Comparison of ENCODE assay signal across 9 cellular contexts in genomic region chr4:139619644-139620043, GRCh38. TPM values are rescaled to one million over a fixed set of nuclear protein-coding genes. Genes with fewer than 3 reads are reported as not detected.
A peak's percentile ranks its signal among the peaks of the same experiment; 100 is the strongest.
DNase-seq lines count a peak whose midpoint lies in the region; ATAC-seq and TF ChIP-seq lines count a peak whose summit lies in the region.
"Had no signal": no experiment of that assay in that cellular context is flagged by ENCODE, and none has a peak within 500 bp of the region (broad histone marks: within the 10 kb centered on the region; RNA-seq: fewer than 3 reads in every experiment).

No MANE protein-coding gene starts in this region.

- H3K27me3 Mint-ChIP-seq in activated T-helper 2 cell treated with anti-CD3 and anti-CD28 coated beads, Interferon-gamma antibody, Interleukin-2, Interleukin-4, amounts not matched to agents 10 μg/mL and 5 μg/mL and 100 μg/mL, durations not matched to agents 14 hours and 24 hours and 36 hours (ENCODE audit: low read depth) = peaks cover 11% of the 10 kb centered on the region

- POLR2A ChIA-PET in PC-9 (lab: Charles Lee; ENCODE audit: unreplicated experiment) = no interaction called here

- no peak overlapping the region for H3K27ac Mint-ChIP-seq in activated T-helper 2 cell treated with anti-CD3 and anti-CD28 coated beads, Interferon-gamma antibody, Interleukin-2, Interleukin-4, amounts not matched to agents 10 μg/mL and 5 μg/mL and 100 μg/mL, durations not matched to agents 14 hours and 24 hours and 36 hours

- no peaks in the 10 kb centered on the region for H3F3A ChIP-seq in PC-9 (ENCODE audit: insufficient read depth, low read depth)

- H3K36me3 ChIP-seq in cardiac muscle cell (no peaks in the 10 kb centered on the region), PC-9 (ENCODE audit: low read depth) (no peaks in the 10 kb centered on the region), aorta (ENCODE audit: control insufficient read depth in 1 of 2, insufficient read depth in 2 of 2, low read length in 1 of 2) (no peaks in the 10 kb centered on the region)

- no peaks in the 10 kb centered on the region for H3K4me1 Mint-ChIP-seq in activated T-helper 2 cell treated with anti-CD3 and anti-CD28 coated beads, Interferon-gamma antibody, Interleukin-2, Interleukin-4, amounts not matched to agents 10 μg/mL and 5 μg/mL and 100 μg/mL, durations not matched to agents 14 hours and 24 hours and 36 hours (ENCODE audit: low read depth)
- H3K4me1 Mint-ChIP-seq: central memory CD8-positive, alpha-beta T cell had no signal

- H3K4me3 Mint-ChIP-seq in activated T-helper 2 cell treated with anti-CD3 and anti-CD28 coated beads, Interferon-gamma antibody, Interleukin-2, Interleukin-4, amounts not matched to agents 10 μg/mL and 5 μg/mL and 100 μg/mL, durations not matched to agents 14 hours and 24 hours and 36 hours (ENCODE audit: low read depth) = no peak overlapping the region
- H3K4me3 Mint-ChIP-seq: central memory CD8-positive, alpha-beta T cell had no signal

- H3K27me3 ChIP-seq in cardiac muscle cell (no peaks in the 10 kb centered on the region), PC-9 (ENCODE audit: insufficient read depth, low read depth) (no peaks in the 10 kb centered on the region), aorta (ENCODE audit: control insufficient read depth in 1 of 2, insufficient read depth in 2 of 2, low read length in 1 of 2) (no peaks in the 10 kb centered on the region)

- H3K4me2 ChIP-seq in PC-9 = no peak overlapping the region

- H3K4me1 ChIP-seq in cardiac muscle cell (ENCODE audit: low read depth) (no peaks in the 10 kb centered on the region), PC-9 (replicated peaks; ENCODE audit: insufficient read depth) (no peaks in the 10 kb centered on the region), aorta (ENCODE audit: control insufficient read depth in 1 of 2, insufficient read depth in 2 of 2, low read length in 2 of 2) (no peaks in the 10 kb centered on the region)

- no peak overlapping the region for H3K4me3 ChIP-seq in cardiac muscle cell
- H3K4me3 ChIP-seq in PC-9 = no peak overlapping the region
- H3K4me3 ChIP-seq in fibroblast of villous mesenchyme (ENCODE audit: low read depth, low read length) = no peak overlapping the region
- H3K4me3 ChIP-seq in aorta (ENCODE audit: low read length in 2 of 2) = no peak overlapping the region

- H3K27ac ChIP-seq in cardiac muscle cell (no peak overlapping the region), PC-9 (no peak overlapping the region), aorta (ENCODE audit: low read depth in 1 of 2, low read length in 2 of 2) (no peak overlapping the region)

- H3K9me3 Mint-ChIP-seq in activated T-helper 2 cell treated with anti-CD3 and anti-CD28 coated beads, Interferon-gamma antibody, Interleukin-2, Interleukin-4, amounts not matched to agents 10 μg/mL and 5 μg/mL and 100 μg/mL, durations not matched to agents 14 hours and 24 hours and 36 hours = no peaks in the 10 kb centered on the region
- H3K9me3 Mint-ChIP-seq: central memory CD8-positive, alpha-beta T cell had no signal

- no peaks in the 10 kb centered on the region for H3K9me2 ChIP-seq in PC-9 (ENCODE audit: insufficient read depth)

- H3K9me3 ChIP-seq in cardiac muscle cell (ENCODE audit: low read depth) (no peaks in the 10 kb centered on the region), PC-9 (ENCODE audit: insufficient read depth, low read depth) (no peaks in the 10 kb centered on the region), aorta (ENCODE audit: control insufficient read depth, low read length) (no peaks in the 10 kb centered on the region)

- no peaks in the 10 kb centered on the region for H3K79me2 ChIP-seq in PC-9 (ENCODE audit: low read depth)

- CTCF ChIA-PET in PC-9 (lab: Charles Lee) = interaction anchor here (0.7 to 1.2 kb wide), 2 partner anchors 26 to 30 kb away, joined by 3 read pairs; no protein-coding TSS in a partner anchor

- peak; percentile 62 for TF ChIP-seq CTCF in cardiac muscle cell (IDR thresholded peaks at IDR 0.05; ENCODE audit: low read depth, low read length)
- peak; percentile 69 for TF ChIP-seq CTCF in PC-9 (conservative IDR thresholded peaks at IDR 0.05)
- TF ChIP-seq CTCF in fibroblast of villous mesenchyme (IDR thresholded peaks at IDR 0.05; ENCODE audit: insufficient read depth, low read depth, low read length) = peak; percentile 66

- 94% methylated on average over 5 of the region's 5 CpGs for WGBS in aorta, 2 donors

- H3K36me3 Mint-ChIP-seq in activated T-helper 2 cell treated with anti-CD3 and anti-CD28 coated beads, Interferon-gamma antibody, Interleukin-2, Interleukin-4, amounts not matched to agents 10 μg/mL and 5 μg/mL and 100 μg/mL, durations not matched to agents 14 hours and 24 hours and 36 hours (ENCODE audit: low read depth) = no peaks in the 10 kb centered on the region

- no TSS peak for BruUV-seq in PC-9 (replicated peaks; lab: Mats Ljungman, UMichigan)

- H2AFZ ChIP-seq in PC-9 = no peak overlapping the region

- intact Hi-C loops in cardiac septum (cut with DNase I) = no loop called here
- intact Hi-C loops in PC-9 (cut with micrococcal nuclease; ENCODE audit: unreplicated experiment) = no loop called here
- intact Hi-C loops in aorta (cut with DNase I) = no loop called here
- intact Hi-C loops in activated T-helper 2 cell treated with anti-CD3 and anti-CD28 coated beads, Interferon-gamma antibody, Interleukin-2, Interleukin-4, amounts not matched to agents 10 μg/mL and 5 μg/mL and 100 μg/mL, durations not matched to agents 14 hours and 24 hours and 36 hours (cut with micrococcal nuclease) = loop anchor here (1.0 kb wide), 1 partner anchor 32 kb away; no protein-coding TSS in a partner anchor

- ATAC-seq in HG02852 (IDR thresholded peaks at IDR 0.05; ENCODE audit: unreplicated experiment) = peak; percentile 54
- no peak for ATAC-seq in aorta (ENCODE audit: low FRiP score)
- no peak for ATAC-seq in GM21526 (IDR thresholded peaks at IDR 0.05; ENCODE audit: low FRiP score, unreplicated experiment)

- H4K20me1 ChIP-seq in PC-9 (ENCODE audit: insufficient read depth) = no peaks in the 10 kb centered on the region

- DNase-seq in cardiac muscle cell (ENCODE audit: low read depth in 1 of 2, low spot score in 1 of 2) (peak; percentile 23 to 50), cardiac septum (ENCODE audit: low spot score) (no peak), PC-9 (peak in 1 of 2 experiments; percentile 42), fibroblast of villous mesenchyme (ENCODE audit: low read depth) (no peak), aorta (no peak)
- no peak for DNase-seq in activated T-helper 2 cell treated with anti-CD3 and anti-CD28 coated beads, Interferon-gamma antibody, Interleukin-2, Interleukin-4, amounts not matched to agents 10 μg/mL and 5 μg/mL and 100 μg/mL, durations not matched to agents 14 hours and 24 hours and 36 hours (ENCODE audit: low spot score)

RNA-seq across cellular contexts. Expression of gene MGST2, which starts 46.0 kb away (rescaled TPM):
- total RNA-seq in cardiac muscle cell (36.5 and 57.1 TPM in 2 replicates), cardiac septum (90.7 TPM), PC-9 (2021) (53.7 and 81.8 TPM in 2 replicates), fibroblast of villous mesenchyme (8.7 and 16.8 TPM in 2 replicates), aorta (10 to 100 TPM; 41.3 to 48.7 TPM)
- polyA plus RNA-seq in cardiac muscle cell (66.9 and 90.8 TPM in 2 replicates), aorta (10 to 100 TPM; 36.0 to 48.0 TPM)
- total RNA-seq in activated T-helper 2 cell treated with anti-CD3 and anti-CD28 coated beads, Interferon-gamma antibody, Interleukin-2, Interleukin-4, amounts not matched to agents 10 μg/mL and 5 μg/mL and 100 μg/mL, durations not matched to agents 14 hours and 24 hours and 36 hours = 29.5 and 32.5 TPM in 2 replicates

Comparison
In these comparisons a context has a peak if more than half of its experiments do, and no peak if none do; other contexts are left out.
1. DNase-seq: peak in cardiac muscle cell (2 of 2); none in cardiac septum (single experiment), fibroblast of villous mesenchyme (single experiment), aorta (0 of 2) and activated T-helper 2 cell treated with anti-CD3 and anti-CD28 coated beads, Interferon-gamma antibody, Interleukin-2, Interleukin-4, amounts not matched to agents 10 μg/mL and 5 μg/mL and 100 μg/mL, durations not matched to agents 14 hours and 24 hours and 36 hours (single experiment).
2. Peak in every context shown above with its lines, with median percentiles within 50 percentile points of each other: CTCF ChIP-seq.